ENCODE assay signal across 33 cellular contexts in genomic region chr9:33011857-33012256, GRCh38.
"Had no signal": no experiment of that assay in that cellular context is flagged by ENCODE, and none has a peak within 500 bp of the region (broad histone marks: within the 10 kb centered on the region; RNA-seq: fewer than 3 reads in every experiment).

No MANE protein-coding gene starts in this region.

- H3K9me3 Mint-ChIP-seq: central memory CD8-positive, alpha-beta T cell; dendritic cell treated with granulocyte-macrophage colony-stimulating factor and Interleukin-4, amounts not matched to agents 40 ng/mL and 50 ng/mL, for 4 days; immature natural killer cell; mesothelial cell of epicardium; neural progenitor cell; stimulated activated memory B cell treated with anti-CD40 and anti-IgM and Interleukin-4, amounts not matched to agents 10 μg/mL and 1 μg/mL and 100 μg/mL, for 72 hours; stimulated activated naive CD8-positive, alpha-beta T cell treated with anti-CD3 and anti-CD28 coated beads, Interleukin-15, amount 100 ng/mL, for 72 hours; type B pancreatic cell had no signal

- H3K4me3 Mint-ChIP-seq: central memory CD8-positive, alpha-beta T cell; dendritic cell treated with granulocyte-macrophage colony-stimulating factor and Interleukin-4, amounts not matched to agents 40 ng/mL and 50 ng/mL, for 4 days; immature natural killer cell; mesothelial cell of epicardium; naive thymus-derived CD4-positive, alpha-beta T cell; neural progenitor cell; stimulated activated memory B cell treated with anti-CD40 and anti-IgM and Interleukin-4, amounts not matched to agents 10 μg/mL and 1 μg/mL and 100 μg/mL, for 72 hours; stimulated activated naive CD8-positive, alpha-beta T cell treated with anti-CD3 and anti-CD28 coated beads, Interleukin-15, amount 100 ng/mL, for 72 hours; type B pancreatic cell had no signal

- H3K4me1 Mint-ChIP-seq: central memory CD8-positive, alpha-beta T cell; immature natural killer cell; mesothelial cell of epicardium; stimulated activated memory B cell treated with anti-CD40 and anti-IgM and Interleukin-4, amounts not matched to agents 10 μg/mL and 1 μg/mL and 100 μg/mL, for 72 hours; stimulated activated naive CD8-positive, alpha-beta T cell treated with anti-CD3 and anti-CD28 coated beads, Interleukin-15, amount 100 ng/mL, for 72 hours had no signal

- H3K36me3 ChIP-seq: breast epithelium, esophagus muscularis mucosa, heart left ventricle, neural progenitor cell, sigmoid colon, vagina had no signal

- H3K4me3 ChIP-seq: breast epithelium, esophagus muscularis mucosa, heart left ventricle, neural progenitor cell, psoas muscle, sigmoid colon, vagina had no signal

- H3K36me3 Mint-ChIP-seq: immature natural killer cell; stimulated activated memory B cell treated with anti-CD40 and anti-IgM and Interleukin-4, amounts not matched to agents 10 μg/mL and 1 μg/mL and 100 μg/mL, for 72 hours; type B pancreatic cell had no signal

- H3K27me3 ChIP-seq: breast epithelium, esophagus muscularis mucosa, foreskin keratinocyte, heart left ventricle, neural progenitor cell, sigmoid colon, vagina had no signal

- FAIRE-seq: kidney, small intestine, TTC549 had no signal

- ATAC-seq: activated CD4-positive, CD25-positive, alpha-beta regulatory T cell treated with anti-CD3 and anti-CD28 coated beads, Interleukin-2, amount 50 U/mL, for 24 hours; foreskin keratinocyte; left colon; naive thymus-derived CD4-positive, alpha-beta T cell; psoas muscle; stimulated activated memory B cell treated with anti-CD40 and anti-IgM and Interleukin-4, amounts not matched to agents 10 μg/mL and 1 μg/mL and 100 μg/mL, for 72 hours; stimulated activated naive CD8-positive, alpha-beta T cell treated with anti-CD3 and anti-CD28 coated beads, Interleukin-15, amount 100 ng/mL, for 72 hours had no signal

- H3K27me3 Mint-ChIP-seq: central memory CD8-positive, alpha-beta T cell; dendritic cell treated with granulocyte-macrophage colony-stimulating factor and Interleukin-4, amounts not matched to agents 40 ng/mL and 50 ng/mL, for 4 days; naive thymus-derived CD4-positive, alpha-beta T cell; stimulated activated memory B cell treated with anti-CD40 and anti-IgM and Interleukin-4, amounts not matched to agents 10 μg/mL and 1 μg/mL and 100 μg/mL, for 72 hours; stimulated activated naive CD8-positive, alpha-beta T cell treated with anti-CD3 and anti-CD28 coated beads, Interleukin-15, amount 100 ng/mL, for 72 hours; type B pancreatic cell had no signal

- DNase-seq: activated CD4-positive, alpha-beta T cell treated with anti-CD3 and anti-CD28 coated beads for 48 hours; activated CD4-positive, alpha-beta T cell treated with anti-CD3 and anti-CD28 coated beads, Interleukin-2, amount 50 U/mL, for 48 hours; activated CD8-positive, alpha-beta memory T cell treated with anti-CD3 and anti-CD28 coated beads, Interleukin-2, amount 50 U/mL, for 4 hours; activated gamma-delta T cell treated with Interleukin-2 at 50 U/mL for 16 hours; activated naive CD4-positive, alpha-beta T cell treated with anti-CD3 and anti-CD28 coated beads, Interleukin-2, amount 50 U/mL, for 16 hours; activated T-cell treated with anti-CD3 and anti-CD28 coated beads, Interleukin-2, amount 50 U/mL, for 1 hour; foreskin keratinocyte; heart left ventricle; hypothalamus; immature natural killer cell; kidney; left colon; naive thymus-derived CD4-positive, alpha-beta T cell; occipital lobe; psoas muscle; sigmoid colon; small intestine; stimulated activated CD4-positive, alpha-beta T cell treated with anti-CD3 and anti-CD28 coated beads, Interleukin-1b, Interleukin-23, amount 100 ng/mL, for 48 hours; stimulated activated CD4-positive, alpha-beta T cell treated with anti-CD3 and anti-CD28 coated beads, Interleukin-4, amount 100 ng/mL, for 4 hours; stimulated activated CD8-positive, alpha-beta memory T cell treated with anti-CD3 and anti-CD28 coated beads, Interleukin-4, amount 100 ng/mL, for 48 hours; stimulated activated naive CD8-positive, alpha-beta T cell treated with anti-CD3 and anti-CD28 coated beads, Interleukin-15, amount 100 ng/mL, for 72 hours; substantia nigra had no signal

- H3K27ac Mint-ChIP-seq: dendritic cell treated with granulocyte-macrophage colony-stimulating factor and Interleukin-4, amounts not matched to agents 40 ng/mL and 50 ng/mL, for 4 days; immature natural killer cell; mesothelial cell of epicardium; naive thymus-derived CD4-positive, alpha-beta T cell; neural progenitor cell; stimulated activated memory B cell treated with anti-CD40 and anti-IgM and Interleukin-4, amounts not matched to agents 10 μg/mL and 1 μg/mL and 100 μg/mL, for 72 hours; stimulated activated naive CD8-positive, alpha-beta T cell treated with anti-CD3 and anti-CD28 coated beads, Interleukin-15, amount 100 ng/mL, for 72 hours; type B pancreatic cell had no signal
